ENCODE assay signal across 1 cellular context in the genomic region with DNA sequence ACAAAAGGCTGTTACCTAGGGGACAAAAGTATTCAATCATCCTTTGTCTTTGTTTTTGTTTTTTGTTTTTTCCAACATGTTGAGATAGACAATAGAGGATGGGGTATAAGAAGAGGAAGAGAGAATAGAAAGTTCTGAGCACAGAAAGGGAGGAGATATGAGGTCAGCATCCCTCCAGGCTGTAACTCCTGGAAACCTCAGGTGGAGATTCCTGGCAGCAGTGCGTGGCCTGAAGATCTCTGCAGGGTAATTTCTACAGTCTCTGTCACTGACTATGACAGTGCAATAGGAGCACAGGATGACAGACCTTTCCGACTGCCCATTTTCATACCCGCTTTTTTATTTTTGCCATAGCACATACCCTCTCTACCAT.
TF ChIP-seq lines count a peak whose summit lies in the region.

No MANE protein-coding gene starts in this region.

TF ChIP-seq in GM23338, 12 proteins besides CTCF, POLR2A, EP300 and RAD21 (continued from another document):
- TF ChIP-seq, protein P1, sequence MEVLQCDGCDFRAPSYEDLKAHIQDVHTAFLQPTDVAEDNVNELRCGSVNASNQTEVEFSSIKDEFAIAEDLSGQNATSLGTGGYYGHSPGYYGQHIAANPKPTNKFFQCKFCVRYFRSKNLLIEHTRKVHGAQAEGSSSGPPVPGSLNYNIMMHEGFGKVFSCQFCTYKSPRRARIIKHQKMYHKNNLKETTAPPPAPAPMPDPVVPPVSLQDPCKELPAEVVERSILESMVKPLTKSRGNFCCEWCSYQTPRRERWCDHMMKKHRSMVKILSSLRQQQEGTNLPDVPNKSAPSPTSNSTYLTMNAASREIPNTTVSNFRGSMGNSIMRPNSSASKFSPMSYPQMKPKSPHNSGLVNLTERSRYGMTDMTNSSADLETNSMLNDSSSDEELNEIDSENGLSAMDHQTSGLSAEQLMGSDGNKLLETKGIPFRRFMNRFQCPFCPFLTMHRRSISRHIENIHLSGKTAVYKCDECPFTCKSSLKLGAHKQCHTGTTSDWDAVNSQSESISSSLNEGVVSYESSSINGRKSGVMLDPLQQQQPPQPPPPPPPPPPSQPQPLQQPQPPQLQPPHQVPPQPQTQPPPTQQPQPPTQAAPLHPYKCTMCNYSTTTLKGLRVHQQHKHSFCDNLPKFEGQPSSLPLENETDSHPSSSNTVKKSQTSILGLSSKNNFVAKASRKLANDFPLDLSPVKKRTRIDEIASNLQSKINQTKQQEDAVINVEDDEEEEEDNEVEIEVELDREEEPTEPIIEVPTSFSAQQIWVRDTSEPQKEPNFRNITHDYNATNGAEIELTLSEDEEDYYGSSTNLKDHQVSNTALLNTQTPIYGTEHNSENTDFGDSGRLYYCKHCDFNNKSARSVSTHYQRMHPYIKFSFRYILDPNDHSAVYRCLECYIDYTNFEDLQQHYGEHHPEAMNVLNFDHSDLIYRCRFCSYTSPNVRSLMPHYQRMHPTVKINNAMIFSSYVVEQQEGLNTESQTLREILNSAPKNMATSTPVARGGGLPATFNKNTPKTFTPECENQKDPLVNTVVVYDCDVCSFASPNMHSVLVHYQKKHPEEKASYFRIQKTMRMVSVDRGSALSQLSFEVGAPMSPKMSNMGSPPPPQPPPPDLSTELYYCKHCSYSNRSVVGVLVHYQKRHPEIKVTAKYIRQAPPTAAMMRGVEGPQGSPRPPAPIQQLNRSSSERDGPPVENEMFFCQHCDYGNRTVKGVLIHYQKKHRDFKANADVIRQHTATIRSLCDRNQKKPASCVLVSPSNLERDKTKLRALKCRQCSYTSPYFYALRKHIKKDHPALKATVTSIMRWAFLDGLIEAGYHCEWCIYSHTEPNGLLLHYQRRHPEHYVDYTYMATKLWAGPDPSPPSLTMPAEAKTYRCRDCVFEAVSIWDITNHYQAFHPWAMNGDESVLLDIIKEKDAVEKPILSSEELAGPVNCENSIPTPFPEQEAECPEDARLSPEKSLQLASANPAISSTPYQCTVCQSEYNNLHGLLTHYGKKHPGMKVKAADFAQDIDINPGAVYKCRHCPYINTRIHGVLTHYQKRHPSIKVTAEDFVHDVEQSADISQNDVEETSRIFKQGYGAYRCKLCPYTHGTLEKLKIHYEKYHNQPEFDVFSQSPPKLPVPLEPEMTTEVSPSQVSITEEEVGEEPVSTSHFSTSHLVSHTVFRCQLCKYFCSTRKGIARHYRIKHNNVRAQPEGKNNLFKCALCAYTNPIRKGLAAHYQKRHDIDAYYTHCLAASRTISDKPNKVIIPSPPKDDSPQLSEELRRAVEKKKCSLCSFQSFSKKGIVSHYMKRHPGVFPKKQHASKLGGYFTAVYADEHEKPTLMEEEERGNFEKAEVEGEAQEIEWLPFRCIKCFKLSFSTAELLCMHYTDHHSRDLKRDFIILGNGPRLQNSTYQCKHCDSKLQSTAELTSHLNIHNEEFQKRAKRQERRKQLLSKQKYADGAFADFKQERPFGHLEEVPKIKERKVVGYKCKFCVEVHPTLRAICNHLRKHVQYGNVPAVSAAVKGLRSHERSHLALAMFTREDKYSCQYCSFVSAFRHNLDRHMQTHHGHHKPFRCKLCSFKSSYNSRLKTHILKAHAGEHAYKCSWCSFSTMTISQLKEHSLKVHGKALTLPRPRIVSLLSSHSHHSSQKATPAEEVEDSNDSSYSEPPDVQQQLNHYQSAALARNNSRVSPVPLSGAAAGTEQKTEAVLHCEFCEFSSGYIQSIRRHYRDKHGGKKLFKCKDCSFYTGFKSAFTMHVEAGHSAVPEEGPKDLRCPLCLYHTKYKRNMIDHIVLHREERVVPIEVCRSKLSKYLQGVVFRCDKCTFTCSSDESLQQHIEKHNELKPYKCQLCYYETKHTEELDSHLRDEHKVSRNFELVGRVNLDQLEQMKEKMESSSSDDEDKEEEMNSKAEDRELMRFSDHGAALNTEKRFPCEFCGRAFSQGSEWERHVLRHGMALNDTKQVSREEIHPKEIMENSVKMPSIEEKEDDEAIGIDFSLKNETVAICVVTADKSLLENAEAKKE (CRISPR knock-in tag; IDR thresholded peaks at IDR 0.05): no peak
- TF ChIP-seq ZNF114 (CRISPR knock-in tag; IDR thresholded peaks at IDR 0.05) (no peak), EZH2phosphoT487 (IDR thresholded peaks at IDR 0.05; ENCODE audit: unreplicated experiment) (no peak)
- TF ChIP-seq, protein P2, sequence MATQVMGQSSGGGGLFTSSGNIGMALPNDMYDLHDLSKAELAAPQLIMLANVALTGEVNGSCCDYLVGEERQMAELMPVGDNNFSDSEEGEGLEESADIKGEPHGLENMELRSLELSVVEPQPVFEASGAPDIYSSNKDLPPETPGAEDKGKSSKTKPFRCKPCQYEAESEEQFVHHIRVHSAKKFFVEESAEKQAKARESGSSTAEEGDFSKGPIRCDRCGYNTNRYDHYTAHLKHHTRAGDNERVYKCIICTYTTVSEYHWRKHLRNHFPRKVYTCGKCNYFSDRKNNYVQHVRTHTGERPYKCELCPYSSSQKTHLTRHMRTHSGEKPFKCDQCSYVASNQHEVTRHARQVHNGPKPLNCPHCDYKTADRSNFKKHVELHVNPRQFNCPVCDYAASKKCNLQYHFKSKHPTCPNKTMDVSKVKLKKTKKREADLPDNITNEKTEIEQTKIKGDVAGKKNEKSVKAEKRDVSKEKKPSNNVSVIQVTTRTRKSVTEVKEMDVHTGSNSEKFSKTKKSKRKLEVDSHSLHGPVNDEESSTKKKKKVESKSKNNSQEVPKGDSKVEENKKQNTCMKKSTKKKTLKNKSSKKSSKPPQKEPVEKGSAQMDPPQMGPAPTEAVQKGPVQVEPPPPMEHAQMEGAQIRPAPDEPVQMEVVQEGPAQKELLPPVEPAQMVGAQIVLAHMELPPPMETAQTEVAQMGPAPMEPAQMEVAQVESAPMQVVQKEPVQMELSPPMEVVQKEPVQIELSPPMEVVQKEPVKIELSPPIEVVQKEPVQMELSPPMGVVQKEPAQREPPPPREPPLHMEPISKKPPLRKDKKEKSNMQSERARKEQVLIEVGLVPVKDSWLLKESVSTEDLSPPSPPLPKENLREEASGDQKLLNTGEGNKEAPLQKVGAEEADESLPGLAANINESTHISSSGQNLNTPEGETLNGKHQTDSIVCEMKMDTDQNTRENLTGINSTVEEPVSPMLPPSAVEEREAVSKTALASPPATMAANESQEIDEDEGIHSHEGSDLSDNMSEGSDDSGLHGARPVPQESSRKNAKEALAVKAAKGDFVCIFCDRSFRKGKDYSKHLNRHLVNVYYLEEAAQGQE (IDR thresholded peaks at IDR 0.05; ENCODE audit: unreplicated experiment): no peak
- TF ChIP-seq, protein P3, sequence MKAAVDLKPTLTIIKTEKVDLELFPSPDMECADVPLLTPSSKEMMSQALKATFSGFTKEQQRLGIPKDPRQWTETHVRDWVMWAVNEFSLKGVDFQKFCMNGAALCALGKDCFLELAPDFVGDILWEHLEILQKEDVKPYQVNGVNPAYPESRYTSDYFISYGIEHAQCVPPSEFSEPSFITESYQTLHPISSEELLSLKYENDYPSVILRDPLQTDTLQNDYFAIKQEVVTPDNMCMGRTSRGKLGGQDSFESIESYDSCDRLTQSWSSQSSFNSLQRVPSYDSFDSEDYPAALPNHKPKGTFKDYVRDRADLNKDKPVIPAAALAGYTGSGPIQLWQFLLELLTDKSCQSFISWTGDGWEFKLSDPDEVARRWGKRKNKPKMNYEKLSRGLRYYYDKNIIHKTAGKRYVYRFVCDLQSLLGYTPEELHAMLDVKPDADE (IDR thresholded peaks at IDR 0.05): no peak
